Comparison of ENCODE assay signal across 22 cellular contexts in genomic region chr10:123782549-123782948, GRCh38.
"Had no signal": no experiment of that assay in that cellular context is flagged by ENCODE, and none has a peak within 500 bp of the region (broad histone marks: within the 10 kb centered on the region; RNA-seq: fewer than 3 reads in every experiment).

No MANE protein-coding gene starts in this region.

- H3K36me3 ChIP-seq: adrenal gland, brain microvascular endothelial cell, left lung, spleen, thyroid gland had no signal

- H3K4me1 Mint-ChIP-seq: activated CD4-positive, alpha-beta memory T cell treated with anti-CD3 and anti-CD28 coated beads, Interleukin-2, amount 10 ng/mL, durations not matched to agents 7 days and 5 days; activated CD4-positive, alpha-beta T cell treated with anti-CD3 and anti-CD28 coated beads, Interleukin-2, amount 10 ng/mL, durations not matched to agents 24 days and 14 days; central memory CD8-positive, alpha-beta T cell; naive B cell had no signal

- ATAC-seq: effector memory CD8-positive, alpha-beta T cell; left lung had no signal

- H3K27me3 ChIP-seq: ascending aorta, brain microvascular endothelial cell, thyroid gland had no signal

- H3K4me3 ChIP-seq: adrenal gland, ascending aorta, dorsolateral prefrontal cortex, left lung, lung, spleen, thyroid gland had no signal

- H3K9me3 ChIP-seq: adrenal gland, ascending aorta, left lung, spleen, thyroid gland had no signal

- H3K36me3 Mint-ChIP-seq: activated naive CD8-positive, alpha-beta T cell; naive B cell had no signal

- H3K4me3 Mint-ChIP-seq: activated CD4-positive, alpha-beta memory T cell treated with anti-CD3 and anti-CD28 coated beads, Interleukin-2, amount 10 ng/mL, durations not matched to agents 7 days and 5 days; activated CD4-positive, alpha-beta T cell treated with anti-CD3 and anti-CD28 coated beads, Interleukin-2, amount 10 ng/mL, durations not matched to agents 24 days and 14 days; activated naive CD8-positive, alpha-beta T cell; central memory CD8-positive, alpha-beta T cell; effector memory CD8-positive, alpha-beta T cell; naive B cell; stimulated activated naive CD8-positive, alpha-beta T cell treated with anti-CD3 and anti-CD28 coated beads, Interleukin-15, Interleukin-2, amounts not matched to agents 100 ng/mL and 50 ng/mL, for 24 hours; T-helper 1 cell treated with Interleukin-12 subunit alpha and Interleukin-12 subunit beta and Interleukin-4 antibody, amounts not matched to agents 30 μg/mL and 1 μg/mL, for 36 hours had no signal

- H3K27ac Mint-ChIP-seq: activated CD4-positive, alpha-beta memory T cell treated with anti-CD3 and anti-CD28 coated beads, Interleukin-2, amount 10 ng/mL, durations not matched to agents 7 days and 5 days; activated CD4-positive, alpha-beta T cell treated with anti-CD3 and anti-CD28 coated beads, Interleukin-2, amount 10 ng/mL, durations not matched to agents 24 days and 14 days; activated naive CD8-positive, alpha-beta T cell; effector memory CD8-positive, alpha-beta T cell; naive B cell; stimulated activated naive CD8-positive, alpha-beta T cell treated with anti-CD3 and anti-CD28 coated beads, Interleukin-15, Interleukin-2, amounts not matched to agents 100 ng/mL and 50 ng/mL, for 24 hours; T-helper 1 cell treated with Interleukin-12 subunit alpha and Interleukin-12 subunit beta and Interleukin-4 antibody, amounts not matched to agents 30 μg/mL and 1 μg/mL, for 36 hours had no signal

- H3K4me1 ChIP-seq: adrenal gland, ascending aorta, foreskin keratinocyte, left lung, spleen had no signal

- H3K9me3 Mint-ChIP-seq: activated CD4-positive, alpha-beta memory T cell treated with anti-CD3 and anti-CD28 coated beads, Interleukin-2, amount 10 ng/mL, durations not matched to agents 7 days and 5 days; activated CD4-positive, alpha-beta T cell treated with anti-CD3 and anti-CD28 coated beads, Interleukin-2, amount 10 ng/mL, durations not matched to agents 24 days and 14 days; central memory CD8-positive, alpha-beta T cell; stimulated activated naive CD8-positive, alpha-beta T cell treated with anti-CD3 and anti-CD28 coated beads, Interleukin-15, Interleukin-2, amounts not matched to agents 100 ng/mL and 50 ng/mL, for 24 hours; T-helper 1 cell treated with Interleukin-12 subunit alpha and Interleukin-12 subunit beta and Interleukin-4 antibody, amounts not matched to agents 30 μg/mL and 1 μg/mL, for 36 hours had no signal

- H3K27ac ChIP-seq: adrenal gland, ascending aorta, brain microvascular endothelial cell, dorsolateral prefrontal cortex, foreskin keratinocyte, left lung, spleen, thyroid gland had no signal

- DNase-seq: activated CD4-positive, alpha-beta memory T cell treated with anti-CD3 and anti-CD28 coated beads, Interleukin-2, amount 10 ng/mL, durations not matched to agents 7 days and 5 days; activated CD4-positive, alpha-beta T cell treated with anti-CD3 and anti-CD28 coated beads, Interleukin-2, amount 10 ng/mL, durations not matched to agents 24 days and 14 days; activated naive CD4-positive, alpha-beta T cell; activated T-cell treated with anti-CD3 and anti-CD28 coated beads, Interleukin-2, amount 50 U/mL, for 1 hour; brain microvascular endothelial cell; effector memory CD8-positive, alpha-beta T cell; foreskin keratinocyte; left lung; naive B cell; occipital lobe; posterior cingulate gyrus; spleen; stimulated activated CD4-positive, alpha-beta T cell treated with anti-CD3 and anti-CD28 coated beads, Interleukin-4, amount 100 ng/mL, for 1 hour had no signal
